1 cellular context compared by ENCODE assay signal in the genomic region with DNA sequence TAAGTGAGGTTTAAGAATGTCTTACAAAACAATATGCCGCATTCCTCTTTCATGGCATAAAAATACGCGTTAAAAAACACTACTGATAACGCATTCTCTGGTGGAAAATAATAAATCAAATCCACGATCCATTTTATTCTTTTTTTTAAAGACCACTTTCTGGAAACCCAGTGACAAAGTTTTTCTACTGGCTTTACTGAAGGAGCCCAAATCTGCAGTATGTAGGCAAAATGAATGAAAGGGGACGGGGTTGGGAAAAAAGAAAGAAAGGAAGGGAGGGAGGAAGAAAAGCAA.
TF ChIP-seq lines count a peak whose summit lies in the region.

No MANE protein-coding gene starts in this region.

TF ChIP-seq in SK-N-SH treated with all-trans-retinoic acid at 6 μM for 48 hours, 23 proteins besides CTCF, POLR2A, EP300 and RAD21 (continued from another document):
- TF ChIP-seq, protein P1, sequence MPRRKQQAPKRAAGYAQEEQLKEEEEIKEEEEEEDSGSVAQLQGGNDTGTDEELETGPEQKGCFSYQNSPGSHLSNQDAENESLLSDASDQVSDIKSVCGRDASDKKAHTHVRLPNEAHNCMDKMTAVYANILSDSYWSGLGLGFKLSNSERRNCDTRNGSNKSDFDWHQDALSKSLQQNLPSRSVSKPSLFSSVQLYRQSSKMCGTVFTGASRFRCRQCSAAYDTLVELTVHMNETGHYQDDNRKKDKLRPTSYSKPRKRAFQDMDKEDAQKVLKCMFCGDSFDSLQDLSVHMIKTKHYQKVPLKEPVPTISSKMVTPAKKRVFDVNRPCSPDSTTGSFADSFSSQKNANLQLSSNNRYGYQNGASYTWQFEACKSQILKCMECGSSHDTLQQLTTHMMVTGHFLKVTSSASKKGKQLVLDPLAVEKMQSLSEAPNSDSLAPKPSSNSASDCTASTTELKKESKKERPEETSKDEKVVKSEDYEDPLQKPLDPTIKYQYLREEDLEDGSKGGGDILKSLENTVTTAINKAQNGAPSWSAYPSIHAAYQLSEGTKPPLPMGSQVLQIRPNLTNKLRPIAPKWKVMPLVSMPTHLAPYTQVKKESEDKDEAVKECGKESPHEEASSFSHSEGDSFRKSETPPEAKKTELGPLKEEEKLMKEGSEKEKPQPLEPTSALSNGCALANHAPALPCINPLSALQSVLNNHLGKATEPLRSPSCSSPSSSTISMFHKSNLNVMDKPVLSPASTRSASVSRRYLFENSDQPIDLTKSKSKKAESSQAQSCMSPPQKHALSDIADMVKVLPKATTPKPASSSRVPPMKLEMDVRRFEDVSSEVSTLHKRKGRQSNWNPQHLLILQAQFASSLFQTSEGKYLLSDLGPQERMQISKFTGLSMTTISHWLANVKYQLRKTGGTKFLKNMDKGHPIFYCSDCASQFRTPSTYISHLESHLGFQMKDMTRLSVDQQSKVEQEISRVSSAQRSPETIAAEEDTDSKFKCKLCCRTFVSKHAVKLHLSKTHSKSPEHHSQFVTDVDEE (CRISPR knock-in tag; IDR thresholded peaks at IDR 0.05) = no peak
- no peak for TF ChIP-seq TCF4 (CRISPR knock-in tag; IDR thresholded peaks at IDR 0.05; ENCODE audit: borderline replicate concordance)
- no peak for TF ChIP-seq ZFP3 (CRISPR knock-in tag; IDR thresholded peaks at IDR 0.05)
- TF ChIP-seq ZC3H10 (CRISPR knock-in tag; IDR thresholded peaks at IDR 0.05) = no peak
- TF ChIP-seq ZNF565 (CRISPR knock-in tag; conservative IDR thresholded peaks at IDR 0.05; ENCODE audit: low read depth) = no peak
- TF ChIP-seq, protein P2, sequence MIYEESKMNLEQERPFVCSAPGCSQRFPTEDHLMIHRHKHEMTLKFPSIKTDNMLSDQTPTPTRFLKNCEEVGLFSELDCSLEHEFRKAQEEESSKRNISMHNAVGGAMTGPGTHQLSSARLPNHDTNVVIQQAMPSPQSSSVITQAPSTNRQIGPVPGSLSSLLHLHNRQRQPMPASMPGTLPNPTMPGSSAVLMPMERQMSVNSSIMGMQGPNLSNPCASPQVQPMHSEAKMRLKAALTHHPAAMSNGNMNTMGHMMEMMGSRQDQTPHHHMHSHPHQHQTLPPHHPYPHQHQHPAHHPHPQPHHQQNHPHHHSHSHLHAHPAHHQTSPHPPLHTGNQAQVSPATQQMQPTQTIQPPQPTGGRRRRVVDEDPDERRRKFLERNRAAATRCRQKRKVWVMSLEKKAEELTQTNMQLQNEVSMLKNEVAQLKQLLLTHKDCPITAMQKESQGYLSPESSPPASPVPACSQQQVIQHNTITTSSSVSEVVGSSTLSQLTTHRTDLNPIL (CRISPR knock-in tag; IDR thresholded peaks at IDR 0.05; ENCODE audit: low read depth) = no peak
- no peak for TF ChIP-seq GLIS3 (CRISPR knock-in tag; IDR thresholded peaks at IDR 0.05)
